9 cellular contexts compared by ENCODE assay signal in the genomic region with DNA sequence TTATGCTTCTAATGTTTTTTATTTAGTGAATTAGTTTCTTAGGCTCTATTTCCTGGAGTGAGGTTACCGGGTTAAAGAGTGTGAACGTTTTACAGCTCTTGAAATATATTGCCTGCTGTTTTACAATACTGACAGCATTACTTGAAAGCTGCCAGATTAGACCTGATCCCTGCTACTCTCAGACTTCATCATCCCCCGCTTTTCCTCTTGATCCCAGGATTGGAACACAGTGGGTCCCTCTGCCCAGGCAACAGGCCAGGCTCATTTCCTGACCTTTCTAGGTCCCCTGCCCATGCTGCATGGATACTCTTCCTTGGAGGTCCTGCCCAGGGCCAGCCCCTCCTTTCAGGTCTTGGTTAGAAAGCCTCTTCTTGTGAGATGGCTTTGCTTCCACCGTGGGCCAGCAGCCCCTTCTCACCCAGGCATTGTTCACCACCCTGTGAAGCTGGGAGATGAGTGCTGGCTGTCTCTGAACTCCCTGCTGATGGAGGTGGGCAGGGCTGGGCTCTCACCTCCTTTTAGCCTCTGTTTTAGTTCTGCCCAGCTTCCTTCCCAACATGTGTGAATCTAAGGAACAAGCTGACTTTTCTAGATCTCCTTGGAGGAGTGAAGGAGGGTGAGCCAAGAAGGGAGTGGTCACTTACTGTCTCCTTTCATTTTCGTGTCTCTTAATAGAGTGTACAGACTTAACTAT. TPM values are rescaled to one million over a fixed set of nuclear protein-coding genes. Genes with fewer than 3 reads are reported as not detected.
DNase-seq lines count a peak whose midpoint lies in the region; ATAC-seq lines count a peak whose summit lies in the region.
"Had no signal": no experiment of that assay in that cellular context is flagged by ENCODE, and none has a peak within 500 bp of the region (broad histone marks: within the 10 kb centered on the region; RNA-seq: fewer than 3 reads in every experiment).

No MANE protein-coding gene starts in this region.

- peak overlapping the region; percentile 95 to 96 for H3K27ac ChIP-seq in mucosa of rectum (ENCODE audit: low read depth in 2 of 2, low read length in 2 of 2)

- intact Hi-C loops in Right ventricle myocardium inferior (cut with DNase I), result no loop called here
- intact Hi-C loops in cardiac septum (cut with DNase I), result no loop called here
- intact Hi-C loops in head of caudate nucleus (cut with DNase I), result no loop called here

- H3K36me3 ChIP-seq in mucosa of rectum (ENCODE audit: control insufficient read depth in 2 of 2, insufficient read depth in 2 of 2, low read length in 2 of 2), result peaks cover 0 to 5% of the 10 kb centered on the region in 2 donors

- no peaks in the 10 kb centered on the region for H3K9me3 ChIP-seq in mucosa of rectum (ENCODE audit: control insufficient read depth in 2 of 2, low read length in 2 of 2)

- no peaks in the 10 kb centered on the region for H3K27me3 ChIP-seq in mucosa of rectum (ENCODE audit: control insufficient read depth in 2 of 2, insufficient read depth in 2 of 2, low read length in 2 of 2)

- peak; percentile 44 for DNase-seq in Right ventricle myocardium inferior (ENCODE audit: missing footprints)
- no peak for DNase-seq in cardiac septum (ENCODE audit: low spot score)
- DNase-seq in ecto neural progenitor cell (ENCODE audit: low spot score), result peak; percentile 57
- DNase-seq in head of caudate nucleus, result no peak
- no peak for DNase-seq in NCI-H2081 (lab: John Stamatoyannopoulos, UW)
- DNase-seq in central memory CD4-positive, alpha-beta T cell, result no peak
- no peak for DNase-seq in stimulated activated CD4-positive, alpha-beta T cell treated with anti-CD3 and anti-CD28 coated beads, Interleukin-2, amount 100 ng/mL, for 24 hours
- DNase-seq: activated CD4-positive, CD25-positive, alpha-beta regulatory T cell had no signal

- ATAC-seq in Right ventricle myocardium inferior, result peak; percentile 84

- peaks cover 51 to 62% of the 10 kb centered on the region in 2 donors for H3K4me1 ChIP-seq in mucosa of rectum (ENCODE audit: control insufficient read depth in 2 of 2, insufficient read depth in 2 of 2, low read length in 2 of 2)

- H3K9ac ChIP-seq in mucosa of rectum (ENCODE audit: low read depth in 1 of 2, low read length in 2 of 2), result peak overlapping the region; percentile 63 to 78

- peak overlapping the region; percentile 40 to 55 for H3K4me3 ChIP-seq in mucosa of rectum (ENCODE audit: low read length in 2 of 2)

RNA-seq across cellular contexts. Expression of a gene that starts 15.5 kb away (rescaled TPM):
- total RNA-seq in Right ventricle myocardium inferior (28.4 TPM), cardiac septum (39.1 TPM)

RNA-seq across cellular contexts. Expression of a gene that starts 17.4 kb away (rescaled TPM):
- 94.1 TPM for total RNA-seq in Right ventricle myocardium inferior
- total RNA-seq in cardiac septum, result 116 TPM

Comparison
In these comparisons a context has a peak if more than half of its experiments do, and no peak if none do; other contexts are left out.
1. DNase-seq: peak in Right ventricle myocardium inferior (single experiment) and ecto neural progenitor cell (single experiment); none in cardiac septum (single experiment), head of caudate nucleus (0 of 42), NCI-H2081 (0 of 2), central memory CD4-positive, alpha-beta T cell (single experiment) and stimulated activated CD4-positive, alpha-beta T cell treated with anti-CD3 and anti-CD28 coated beads, Interleukin-2, amount 100 ng/mL, for 24 hours (0 of 2).